9 cellular contexts compared by ENCODE assay signal in genomic region chr15:30953731-30954378, GRCh38. TPM values are rescaled to one million over a fixed set of nuclear protein-coding genes. Genes with fewer than 3 reads are reported as not detected.
DNase-seq lines count a peak whose midpoint lies in the region; ATAC-seq and TF ChIP-seq lines count a peak whose summit lies in the region.
"Had no signal": no experiment of that assay in that cellular context is flagged by ENCODE, and none has a peak within 500 bp of the region (broad histone marks: within the 10 kb centered on the region; RNA-seq: fewer than 3 reads in every experiment).

No MANE protein-coding gene starts in this region.

- DNase-seq in LHCN-M2 (ENCODE audit: low read depth) (peak; percentile 92), brain microvascular endothelial cell (peak; percentile 90), mesendoderm (peak; percentile 89)
- DNase-seq: lower lobe of right lung had no signal

- no peak overlapping the region for H2BK120ac ChIP-seq in mesendoderm (ENCODE audit: low read depth, low read length)

- peak overlapping the region in 2 of 11 experiments; percentile 31 to 43; a peak in 3 of 22 replicates for H3K9ac ChIP-seq in BLaER1 treated with 17β-estradiol and CSF1 and Interleukin-3, amounts not matched to agents 10 nM and 100 nM
- H3K9ac ChIP-seq in mesendoderm (ENCODE audit: low read length) = no peak overlapping the region

- no peak overlapping the region for H2BK15ac ChIP-seq in mesendoderm (replicated peaks; ENCODE audit: low read depth)

- H3K23ac ChIP-seq in mesendoderm (ENCODE audit: low read length) = no peak overlapping the region

- H3K18ac ChIP-seq in mesendoderm (ENCODE audit: low read length) = no peak overlapping the region

- H4K8ac ChIP-seq in mesendoderm (ENCODE audit: low read depth, low read length) = no peak overlapping the region

- no CpG with 5 or more reads among the region's 7 CpGs for WGBS in mesendoderm (ENCODE audit: extremely low coverage, insufficient coverage, low lambda C conversion rate)

- in situ Hi-C loops in brain microvascular endothelial cell (cut with HindIII; ENCODE audit: low pct_ligation_motif_present, low sequenced_read_pairs) = no loop called here

- peaks cover 0 to 26% (median 0%) of the 10 kb centered on the region in 11 experiments; a peak in 2 of 22 replicates for H4K20me1 ChIP-seq in BLaER1 treated with 17β-estradiol and CSF1 and Interleukin-3, amounts not matched to agents 10 nM and 100 nM

- H2BK5ac ChIP-seq in mesendoderm (ENCODE audit: low read length) = no peak overlapping the region

- H3K4ac ChIP-seq in mesendoderm (ENCODE audit: low read depth, low read length) = no peak overlapping the region

- H3K4me3 ChIP-seq in BLaER1 treated with 17β-estradiol and CSF1 and Interleukin-3, amounts not matched to agents 10 nM and 100 nM = no peak overlapping the region
- H3K4me3 ChIP-seq in brain microvascular endothelial cell (ENCODE audit: low read depth, low read length) = no peak overlapping the region
- H3K4me3 ChIP-seq in mesendoderm (ENCODE audit: low read length) = no peak overlapping the region
- H3K4me3 ChIP-seq: lower lobe of right lung had no signal

- TF ChIP-seq CTCF in brain microvascular endothelial cell (IDR thresholded peaks at IDR 0.05; ENCODE audit: low read depth, low read length, missing control alignments) = no peak

- H3K27ac ChIP-seq in BLaER1 treated with 17β-estradiol and CSF1 and Interleukin-3, amounts not matched to agents 10 nM and 100 nM = peak overlapping the region in 7 of 11 experiments; percentile 20 to 70 (median 61); a peak in 8 of 22 replicates
- peak overlapping the region; percentile 66 for H3K27ac ChIP-seq in brain microvascular endothelial cell
- H3K27ac ChIP-seq in mesendoderm (ENCODE audit: low read depth, low read length) = no peak overlapping the region
- H3K27ac ChIP-seq: lower lobe of right lung had no signal

- H3K4me2 ChIP-seq in BLaER1 treated with 17β-estradiol and CSF1 and Interleukin-3, amounts not matched to agents 10 nM and 100 nM = peak overlapping the region in 6 of 11 experiments; percentile 8 to 62 (median 21); a peak in 8 of 22 replicates
- no peak overlapping the region for H3K4me2 ChIP-seq in mesendoderm (ENCODE audit: low read length)

- H3K56ac ChIP-seq in mesendoderm (ENCODE audit: low read length) = peak overlapping the region; percentile 25

- no peaks in the 10 kb centered on the region for H3K27me3 ChIP-seq in BLaER1 treated with 17β-estradiol and CSF1 and Interleukin-3, amounts not matched to agents 10 nM and 100 nM
- no peaks in the 10 kb centered on the region for H3K27me3 ChIP-seq in brain microvascular endothelial cell (replicated peaks)
- H3K27me3 ChIP-seq in mesendoderm (ENCODE audit: insufficient read depth, low read length, poor library complexity) = no peaks in the 10 kb centered on the region

- H3K36me3 ChIP-seq in BLaER1 treated with 17β-estradiol and CSF1 and Interleukin-3, amounts not matched to agents 10 nM and 100 nM = peaks cover 91 to 100% (median 99%) of the 10 kb centered on the region in 11 experiments
- H3K36me3 ChIP-seq in brain microvascular endothelial cell (replicated peaks) (peaks cover 34% of the 10 kb centered on the region), mesendoderm (ENCODE audit: control insufficient read depth, insufficient read depth, low read length) (peaks cover 5% of the 10 kb centered on the region)

- H3K79me2 ChIP-seq in mesendoderm (ENCODE audit: control insufficient read depth, insufficient read depth, low read length) = no peaks in the 10 kb centered on the region

- H3K9me3 ChIP-seq in BLaER1 treated with 17β-estradiol and CSF1 and Interleukin-3, amounts not matched to agents 10 nM and 100 nM (replicated peaks in 1 of 11) = peaks cover 7 to 25% (median 17%) of the 10 kb centered on the region in 11 experiments; a peak in 18 of 22 replicates
- H3K9me3 ChIP-seq: lower lobe of right lung had no signal

- no peak overlapping the region for H4K5ac ChIP-seq in mesendoderm (ENCODE audit: low read length)

- peaks cover 0 to 18% (median 11%) of the 10 kb centered on the region in 10 experiments; a peak in 14 of 20 replicates for H3K4me1 ChIP-seq in BLaER1 treated with 17β-estradiol and CSF1 and Interleukin-3, amounts not matched to agents 10 nM and 100 nM
- H3K4me1 ChIP-seq in mesendoderm (ENCODE audit: control insufficient read depth, low read depth, low read length) = no peaks in the 10 kb centered on the region

- no peak overlapping the region for H2AK5ac ChIP-seq in mesendoderm (ENCODE audit: low read length)

- ATAC-seq in HG03571 (IDR thresholded peaks at IDR 0.05; ENCODE audit: unreplicated experiment) (no peak), HG03025 (IDR thresholded peaks at IDR 0.05; ENCODE audit: low FRiP score, unreplicated experiment) (no peak), HG02938 (IDR thresholded peaks at IDR 0.05; ENCODE audit: unreplicated experiment) (no peak), HG02588 (IDR thresholded peaks at IDR 0.05; ENCODE audit: unreplicated experiment) (no peak)

- no peaks in the 10 kb centered on the region for H3K79me1 ChIP-seq in mesendoderm (ENCODE audit: low read length)

RNA-seq across cellular contexts. Expression of gene MTMR10, which starts 37.6 kb away (rescaled TPM):
- 8.8 and 10.3 TPM in 2 replicates for total RNA-seq in LHCN-M2 (2014; rRNA removed)
- 4.3 TPM for polyA plus RNA-seq in LHCN-M2 (2012)
- 12.0 TPM for polyA plus RNA-seq in mesendoderm (2013, experiment 1 of 2)
- 11.9 TPM for polyA plus RNA-seq in mesendoderm (2013, experiment 2 of 2)

RNA-seq across cellular contexts. Expression of gene FAN1, which starts 50.1 kb away (rescaled TPM):
- 17.7 and 23.2 TPM in 2 replicates for total RNA-seq in LHCN-M2 (2014; rRNA removed)
- polyA plus RNA-seq in LHCN-M2 (2012) = 5.3 TPM
- polyA plus RNA-seq in mesendoderm (2013, experiment 1 of 2) = 11.7 TPM
- polyA plus RNA-seq in mesendoderm (2013, experiment 2 of 2) = 12.1 TPM
